In genomic region chr18:25349926-25350560, GRCh38 we compare ENCODE assay signal across 8 cellular contexts. TPM values are rescaled to one million over a fixed set of nuclear protein-coding genes. Genes with fewer than 3 reads are reported as not detected.
DNase-seq lines count a peak whose midpoint lies in the region; ATAC-seq, FAIRE-seq and TF ChIP-seq lines count a peak whose summit lies in the region.

No MANE protein-coding gene starts in this region.

- H3K27ac Mint-ChIP-seq in activated T-cell treated with anti-CD3 and anti-CD28 coated beads, Interleukin-2, amount 50 U/mL, for 24 hours: no peak overlapping the region
- H3K27ac Mint-ChIP-seq in astrocyte (ENCODE audit: unreplicated experiment): peak overlapping the region; percentile 97
- H3K27ac Mint-ChIP-seq in stimulated activated memory B cell treated with anti-CD40 and anti-IgM and Interleukin-4, amounts not matched to agents 10 μg/mL and 1 μg/mL and 100 μg/mL, for 72 hours: peak overlapping the region; percentile 22

- peaks cover 81% of the 10 kb centered on the region for H3K27me3 Mint-ChIP-seq in activated T-cell treated with anti-CD3 and anti-CD28 coated beads, Interleukin-2, amount 50 U/mL, for 24 hours
- peaks cover 2% of the 10 kb centered on the region for H3K27me3 Mint-ChIP-seq in astrocyte (ENCODE audit: low read depth, unreplicated experiment)
- H3K27me3 Mint-ChIP-seq in stimulated activated memory B cell treated with anti-CD40 and anti-IgM and Interleukin-4, amounts not matched to agents 10 μg/mL and 1 μg/mL and 100 μg/mL, for 72 hours: peaks cover 69% of the 10 kb centered on the region

- H3K4me1 ChIP-seq in astrocyte (ENCODE audit: insufficient read depth, low read length): peaks cover 5% of the 10 kb centered on the region

- DNase-seq in activated T-cell treated with anti-CD3 and anti-CD28 coated beads, Interleukin-2, amount 50 U/mL, for 24 hours: peak; percentile 28
- DNase-seq in activated T-cell treated with anti-CD3 and anti-CD28 coated beads, Interleukin-2, amount 50 U/mL, for 48 hours: no peak
- DNase-seq in astrocyte (ENCODE audit: low read depth): no peak
- DNase-seq in iPS-NIHi7 (ENCODE audit: extremely low spot score): peak; percentile 19
- DNase-seq in epidermal melanocyte (ENCODE audit: insufficient read length, low spot score): no peak

- H2AFZ ChIP-seq in astrocyte (ENCODE audit: low read depth, low read length): peak overlapping the region; percentile 67

- TF ChIP-seq CTCF in astrocyte (IDR thresholded peaks at IDR 0.05; ENCODE audit: insufficient read depth, low read depth, low read length): no peak

- peak overlapping the region; percentile 73 for H3K4me3 Mint-ChIP-seq in activated T-cell treated with anti-CD3 and anti-CD28 coated beads, Interleukin-2, amount 50 U/mL, for 24 hours
- peak overlapping the region; percentile 98 for H3K4me3 Mint-ChIP-seq in astrocyte (ENCODE audit: unreplicated experiment)
- H3K4me3 Mint-ChIP-seq in stimulated activated memory B cell treated with anti-CD40 and anti-IgM and Interleukin-4, amounts not matched to agents 10 μg/mL and 1 μg/mL and 100 μg/mL, for 72 hours: peak overlapping the region; percentile 93

- peaks cover 17% of the 10 kb centered on the region for H3K4me1 Mint-ChIP-seq in activated T-cell treated with anti-CD3 and anti-CD28 coated beads, Interleukin-2, amount 50 U/mL, for 24 hours (ENCODE audit: low read depth)
- peaks cover 17% of the 10 kb centered on the region for H3K4me1 Mint-ChIP-seq in astrocyte (ENCODE audit: low read depth, unreplicated experiment)
- peaks cover 13% of the 10 kb centered on the region for H3K4me1 Mint-ChIP-seq in stimulated activated memory B cell treated with anti-CD40 and anti-IgM and Interleukin-4, amounts not matched to agents 10 μg/mL and 1 μg/mL and 100 μg/mL, for 72 hours

- no peaks in the 10 kb centered on the region for H3K9me3 Mint-ChIP-seq in activated T-cell treated with anti-CD3 and anti-CD28 coated beads, Interleukin-2, amount 50 U/mL, for 24 hours
- H3K9me3 Mint-ChIP-seq in astrocyte (ENCODE audit: unreplicated experiment): no peaks in the 10 kb centered on the region
- no peaks in the 10 kb centered on the region for H3K9me3 Mint-ChIP-seq in stimulated activated memory B cell treated with anti-CD40 and anti-IgM and Interleukin-4, amounts not matched to agents 10 μg/mL and 1 μg/mL and 100 μg/mL, for 72 hours

- ATAC-seq in stimulated activated memory B cell treated with anti-CD40 and anti-IgM and Interleukin-4, amounts not matched to agents 10 μg/mL and 1 μg/mL and 100 μg/mL, for 72 hours: no peak
- ATAC-seq in HG03108 (IDR thresholded peaks at IDR 0.05; ENCODE audit: unreplicated experiment) (no peak), GM19455 (IDR thresholded peaks at IDR 0.05; ENCODE audit: unreplicated experiment) (no peak)

- H3K9ac ChIP-seq in astrocyte (ENCODE audit: low read length): peak overlapping the region; percentile 88

- H3K27me3 ChIP-seq in astrocyte (ENCODE audit: insufficient read depth, low read length): no peaks in the 10 kb centered on the region

- peak overlapping the region; percentile 88 for H3K4me3 ChIP-seq in astrocyte (ENCODE audit: insufficient read depth, low read depth, low read length)

- H3K27ac ChIP-seq in astrocyte (ENCODE audit: low read depth, low read length): peak overlapping the region; percentile 89

- H4K20me1 ChIP-seq in astrocyte (ENCODE audit: insufficient read depth, low read length): peaks cover 5% of the 10 kb centered on the region

- no peaks in the 10 kb centered on the region for H3K36me3 ChIP-seq in astrocyte (ENCODE audit: insufficient read depth, low read length)

- no peaks in the 10 kb centered on the region for H3K9me3 ChIP-seq in astrocyte (ENCODE audit: insufficient read depth, low read depth, low read length)

- H3K36me3 Mint-ChIP-seq in activated T-cell treated with anti-CD3 and anti-CD28 coated beads, Interleukin-2, amount 50 U/mL, for 24 hours (ENCODE audit: low read depth): no peaks in the 10 kb centered on the region
- no peaks in the 10 kb centered on the region for H3K36me3 Mint-ChIP-seq in astrocyte (ENCODE audit: low read depth, unreplicated experiment)
- peaks cover 6% of the 10 kb centered on the region for H3K36me3 Mint-ChIP-seq in stimulated activated memory B cell treated with anti-CD40 and anti-IgM and Interleukin-4, amounts not matched to agents 10 μg/mL and 1 μg/mL and 100 μg/mL, for 72 hours

- peaks cover 26% of the 10 kb centered on the region for H3K79me2 ChIP-seq in astrocyte (ENCODE audit: insufficient read depth, low read length)

- H3K4me2 ChIP-seq in astrocyte (ENCODE audit: low read length): peak overlapping the region; percentile 93

- no peak for FAIRE-seq in astrocyte (lab: Jason Lieb, UNC)

RNA-seq across cellular contexts. Expression of gene ZNF521, which starts 1.9 kb away (rescaled TPM):
- total RNA-seq in astrocyte: 43.0 and 48.0 TPM in 2 replicates

Comparison
In these comparisons a context has a peak if more than half of its experiments do, and no peak if none do; other contexts are left out.
1. DNase-seq: peak in activated T-cell treated with anti-CD3 and anti-CD28 coated beads, Interleukin-2, amount 50 U/mL, for 24 hours (single experiment) and iPS-NIHi7 (single experiment); none in activated T-cell treated with anti-CD3 and anti-CD28 coated beads, Interleukin-2, amount 50 U/mL, for 48 hours (0 of 2), astrocyte (single experiment) and epidermal melanocyte (single experiment).
2. Peak in every context shown above with its lines, with median percentiles within 50 percentile points of each other: H3K4me3 Mint-ChIP-seq.